ENCODE assay signal across 8 cellular contexts in the genomic region with DNA sequence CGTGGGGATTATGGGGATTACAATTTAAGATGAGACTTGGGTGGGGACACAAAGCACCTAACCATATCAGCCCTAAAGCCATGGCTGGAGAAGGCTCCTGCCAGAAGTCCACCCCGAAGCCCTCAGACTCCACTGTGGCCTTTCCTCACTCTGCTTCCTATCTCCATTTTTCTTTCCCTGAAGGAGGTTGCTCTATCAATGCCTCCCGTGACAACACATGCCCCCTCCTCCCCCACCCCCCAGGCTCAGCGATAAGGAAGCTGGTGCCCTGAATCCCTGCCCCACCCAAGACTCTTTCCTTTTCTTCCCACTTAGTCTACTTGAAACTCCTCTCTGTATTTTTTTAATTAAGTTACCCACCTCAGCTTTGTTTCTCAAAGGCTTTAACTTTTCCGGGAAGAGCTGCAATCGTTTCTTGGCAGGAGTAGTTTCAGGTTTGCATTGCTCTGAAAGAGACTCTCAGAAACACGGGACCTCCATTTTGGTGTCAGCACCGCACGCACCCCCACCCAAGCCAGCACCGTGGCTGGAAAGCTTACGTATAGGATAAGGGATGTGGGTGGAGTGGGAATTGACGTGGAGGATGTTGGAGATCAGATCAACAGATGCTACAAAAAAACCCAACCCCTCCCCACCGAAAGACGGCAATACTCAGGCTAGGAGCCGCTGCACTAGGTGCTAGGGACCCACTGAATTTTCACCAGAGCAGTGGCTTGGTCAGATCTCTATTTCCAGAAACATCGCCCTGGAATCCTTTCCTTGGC. TPM values are rescaled to one million over a fixed set of nuclear protein-coding genes. Genes with fewer than 3 reads are reported as not detected.
DNase-seq lines count a peak whose midpoint lies in the region; ATAC-seq and TF ChIP-seq lines count a peak whose summit lies in the region.

No MANE protein-coding gene starts in this region.

- peaks cover 21% of the 10 kb centered on the region for H3K4me1 Mint-ChIP-seq in activated CD8-positive, alpha-beta T cell treated with anti-CD3 and anti-CD28 coated beads for 36 hours (ENCODE audit: low read depth)

- no peaks in the 10 kb centered on the region for H3K9me2 ChIP-seq in DOHH2 (replicated peaks; ENCODE audit: control insufficient read depth, low read length)

- H3K4me3 ChIP-seq in DOHH2 (ENCODE audit: low read length): no peak overlapping the region
- peak overlapping the region; percentile 90 for H3K4me3 ChIP-seq in fibroblast of the aortic adventitia (ENCODE audit: low read depth, low read length)
- peak overlapping the region; percentile 66 to 82 for H3K4me3 ChIP-seq in neutrophil (ENCODE audit: low read depth in 1 of 2, low read length in 1 of 2)

- H3K79me2 ChIP-seq in DOHH2 (ENCODE audit: control insufficient read depth, low read length): no peaks in the 10 kb centered on the region

- peaks cover 7% of the 10 kb centered on the region for H3K36me3 Mint-ChIP-seq in activated CD8-positive, alpha-beta T cell treated with anti-CD3 and anti-CD28 coated beads for 36 hours (ENCODE audit: low read depth)

- no peaks in the 10 kb centered on the region for H3K36me3 ChIP-seq in DOHH2 (ENCODE audit: control insufficient read depth, low read length)
- peaks cover 5% of the 10 kb centered on the region for H3K36me3 ChIP-seq in neutrophil

- no peaks in the 10 kb centered on the region for H4K20me1 ChIP-seq in DOHH2 (ENCODE audit: control insufficient read depth, insufficient read depth, low read depth, low read length)

- in situ Hi-C loops in ACHN (cut with HindIII; ENCODE audit: low pct_ligation_motif_present, low pct_unique_long_range_greater_than_20kb, low sequenced_read_pairs): no loop called here

- H3K27me3 ChIP-seq in DOHH2 (ENCODE audit: control insufficient read depth, low read length) (peaks cover 35% of the 10 kb centered on the region), neutrophil (peaks cover 41% of the 10 kb centered on the region)

- peak overlapping the region; percentile 63 for H3K27ac Mint-ChIP-seq in activated CD8-positive, alpha-beta T cell treated with anti-CD3 and anti-CD28 coated beads for 36 hours

- no peaks in the 10 kb centered on the region for H3K9me3 Mint-ChIP-seq in activated CD8-positive, alpha-beta T cell treated with anti-CD3 and anti-CD28 coated beads for 36 hours

- TF ChIP-seq CTCF in DOHH2 (IDR thresholded peaks at IDR 0.05; ENCODE audit: low read depth, low read length, poor library complexity, severe bottlenecking) (no peak), fibroblast of the aortic adventitia (IDR thresholded peaks at IDR 0.05; ENCODE audit: insufficient read depth, low read length) (no peak), neutrophil (IDR thresholded peaks at IDR 0.05) (no peak)
- TF ChIP-seq CTCF in activated CD8-positive, alpha-beta T cell treated with anti-CD3 and anti-CD28 coated beads for 36 hours (IDR thresholded peaks at IDR 0.05): no peak

- POLR2A ChIA-PET in activated CD8-positive, alpha-beta T cell treated with anti-CD3 and anti-CD28 coated beads for 36 hours (lab: Charles Lee): interaction anchor here (0.6 kb wide), 1 partner anchor 347 kb away, joined by 3 read pairs; no protein-coding TSS in a partner anchor

- DNase-seq in activated CD8-positive, alpha-beta T cell treated with anti-CD3 and anti-CD28 coated beads for 36 hours: peak; percentile 42
- peak; percentile 59 for DNase-seq in fibroblast of the aortic adventitia (ENCODE audit: low read depth)
- DNase-seq in DMS79 (lab: John Stamatoyannopoulos, UW): no peak
- DNase-seq in NCI-H1048 (lab: John Stamatoyannopoulos, UW): no peak
- DNase-seq in ACHN: no peak

- H3K27me3 Mint-ChIP-seq in activated CD8-positive, alpha-beta T cell treated with anti-CD3 and anti-CD28 coated beads for 36 hours: peaks cover 31% of the 10 kb centered on the region

- ATAC-seq in HG03175 (IDR thresholded peaks at IDR 0.05; ENCODE audit: unreplicated experiment): peak; percentile 4
- ATAC-seq in activated CD8-positive, alpha-beta T cell treated with anti-CD3 and anti-CD28 coated beads for 36 hours: peak; percentile 19

- H3K4me1 ChIP-seq in DOHH2 (ENCODE audit: control insufficient read depth, low read length) (peaks cover 12% of the 10 kb centered on the region), neutrophil (ENCODE audit: control insufficient read depth in 1 of 2, insufficient read depth in 1 of 2, low read depth in 1 of 2, low read length in 1 of 2) (peaks cover 21 to 24% of the 10 kb centered on the region in 2 experiments)

- H3K27ac ChIP-seq in DOHH2 (ENCODE audit: low read depth, low read length) (no peak overlapping the region), neutrophil (peak overlapping the region; percentile 65)

- peak overlapping the region; percentile 33 for H3K4me2 ChIP-seq in DOHH2 (ENCODE audit: low read length)

- peak overlapping the region; percentile 80 for H3K4me3 Mint-ChIP-seq in activated CD8-positive, alpha-beta T cell treated with anti-CD3 and anti-CD28 coated beads for 36 hours

- no peaks in the 10 kb centered on the region for H3F3A ChIP-seq in DOHH2 (ENCODE audit: control insufficient read depth, insufficient read depth)

- CTCF ChIA-PET in activated CD8-positive, alpha-beta T cell treated with anti-CD3 and anti-CD28 coated beads for 36 hours (lab: Charles Lee): interaction anchor here (6.9 kb wide), 1 partner anchor 7 kb away, joined by 32 read pairs; no protein-coding TSS in a partner anchor

- H3K9me3 ChIP-seq in DOHH2 (ENCODE audit: control insufficient read depth, insufficient read depth, low read length): no peaks in the 10 kb centered on the region
- no peaks in the 10 kb centered on the region for H3K9me3 ChIP-seq in neutrophil

- intact Hi-C loops in activated CD8-positive, alpha-beta T cell treated with anti-CD3 and anti-CD28 coated beads for 36 hours (cut with micrococcal nuclease): no loop called here

RNA-seq across cellular contexts. Expression of gene CA4, which starts 15.2 kb away (rescaled TPM):
- not detected for total RNA-seq in activated CD8-positive, alpha-beta T cell treated with anti-CD3 and anti-CD28 coated beads for 36 hours
- total RNA-seq in fibroblast of the aortic adventitia (ENCODE audit: low replicate concordance): not detected in 2 replicates

RNA-seq across cellular contexts. Expression of gene HEATR6, which starts 55.9 kb away (rescaled TPM):
- total RNA-seq in activated CD8-positive, alpha-beta T cell treated with anti-CD3 and anti-CD28 coated beads for 36 hours: 10 to 100 TPM; 27.7 to 29.0 TPM
- total RNA-seq in fibroblast of the aortic adventitia (ENCODE audit: low replicate concordance): 15.0 and 27.3 TPM in 2 replicates

Comparison
In these comparisons a context has a peak if more than half of its experiments do, and no peak if none do; other contexts are left out.
1. DNase-seq: peak in activated CD8-positive, alpha-beta T cell treated with anti-CD3 and anti-CD28 coated beads for 36 hours (single experiment) and fibroblast of the aortic adventitia (single experiment); none in DMS79 (single experiment), NCI-H1048 (single experiment) and ACHN (single experiment).